ENCODE assay signal across 21 cellular contexts in genomic region chr1:42170779-42171621, GRCh38. TPM values are rescaled to one million over a fixed set of nuclear protein-coding genes. Genes with fewer than 3 reads are reported as not detected.
DNase-seq lines count a peak whose midpoint lies in the region; ATAC-seq, FAIRE-seq and TF ChIP-seq lines count a peak whose summit lies in the region.
"Had no signal": no experiment of that assay in that cellular context is flagged by ENCODE, and none has a peak within 500 bp of the region (broad histone marks: within the 10 kb centered on the region; RNA-seq: fewer than 3 reads in every experiment).

No MANE protein-coding gene starts in this region.

- H4K20me1 ChIP-seq in astrocyte (ENCODE audit: insufficient read depth, low read length): peaks cover 13% of the 10 kb centered on the region

- no peak overlapping the region for H3K4me3 Mint-ChIP-seq in astrocyte (ENCODE audit: unreplicated experiment)
- H3K4me3 Mint-ChIP-seq: activated naive CD8-positive, alpha-beta T cell treated with anti-CD3 and anti-CD28 coated beads for 36 hours; activated T-cell treated with anti-CD3 and anti-CD28 coated beads, Interleukin-2, amount 50 U/mL, for 24 hours had no signal

- DNase-seq in NCI-H1417 (lab: John Stamatoyannopoulos, UW) (peak in 2 of 3 experiments; percentile 17 to 43), NCI-H1417 treated with DMSO at 0.1 percent for 48 hours (lab: John Stamatoyannopoulos, UW) (no peak), LHCN-M2 (ENCODE audit: low read depth) (peak; percentile 19), astrocyte (ENCODE audit: low read depth) (no peak), myocyte (ENCODE audit: low read depth) (peak; percentile 87), occipital lobe (lab: John Stamatoyannopoulos, UW) (no peak), HUDEP-2 (lab: John Stamatoyannopoulos, UW; ENCODE audit: unreplicated experiment in 76 of 76) (no peak)
- DNase-seq: activated naive CD8-positive, alpha-beta T cell treated with anti-CD3 and anti-CD28 coated beads for 36 hours; activated T-cell treated with anti-CD3 and anti-CD28 coated beads, Interleukin-2, amount 50 U/mL, for 24 hours; C1 segment of cervical spinal cord; caudate nucleus; gastrocnemius medialis; NCI-H146 had no signal

- H3K27ac ChIP-seq in astrocyte (ENCODE audit: low read depth, low read length): no peak overlapping the region
- H3K27ac ChIP-seq: gastrocnemius medialis had no signal

- no peaks in the 10 kb centered on the region for H3K36me3 ChIP-seq in astrocyte (ENCODE audit: insufficient read depth, low read length)
- H3K36me3 ChIP-seq: gastrocnemius medialis had no signal

- FAIRE-seq in astrocyte (lab: Jason Lieb, UNC): no peak
- FAIRE-seq: endometrium, GM12892, K562 had no signal

- peaks cover under 1% of the 10 kb centered on the region for H3K4me1 ChIP-seq in astrocyte (ENCODE audit: insufficient read depth, low read length)

- H3K9me3 ChIP-seq in astrocyte (ENCODE audit: insufficient read depth, low read depth, low read length): no peaks in the 10 kb centered on the region
- H3K9me3 ChIP-seq: gastrocnemius medialis had no signal

- peaks cover 4% of the 10 kb centered on the region for H3K36me3 Mint-ChIP-seq in astrocyte (ENCODE audit: low read depth, unreplicated experiment)
- H3K36me3 Mint-ChIP-seq: activated naive CD8-positive, alpha-beta T cell treated with anti-CD3 and anti-CD28 coated beads for 36 hours had no signal

- H3K4me3 ChIP-seq in astrocyte (ENCODE audit: insufficient read depth, low read depth, low read length): no peak overlapping the region
- H3K4me3 ChIP-seq: gastrocnemius medialis, K562 had no signal

- no peaks in the 10 kb centered on the region for H3K9me3 Mint-ChIP-seq in astrocyte (ENCODE audit: unreplicated experiment)
- H3K9me3 Mint-ChIP-seq: activated naive CD8-positive, alpha-beta T cell treated with anti-CD3 and anti-CD28 coated beads for 36 hours; activated T-cell treated with anti-CD3 and anti-CD28 coated beads, Interleukin-2, amount 50 U/mL, for 24 hours had no signal

- H3K27me3 Mint-ChIP-seq in astrocyte (ENCODE audit: low read depth, unreplicated experiment): no peaks in the 10 kb centered on the region
- H3K27me3 Mint-ChIP-seq: activated naive CD8-positive, alpha-beta T cell treated with anti-CD3 and anti-CD28 coated beads for 36 hours; activated T-cell treated with anti-CD3 and anti-CD28 coated beads, Interleukin-2, amount 50 U/mL, for 24 hours had no signal

- H3K27ac Mint-ChIP-seq in astrocyte (ENCODE audit: unreplicated experiment): peak overlapping the region; percentile 6
- H3K27ac Mint-ChIP-seq: activated naive CD8-positive, alpha-beta T cell treated with anti-CD3 and anti-CD28 coated beads for 36 hours; activated T-cell treated with anti-CD3 and anti-CD28 coated beads, Interleukin-2, amount 50 U/mL, for 24 hours had no signal

- H3K4me1 Mint-ChIP-seq in astrocyte (ENCODE audit: low read depth, unreplicated experiment): peaks cover 28% of the 10 kb centered on the region
- H3K4me1 Mint-ChIP-seq: activated naive CD8-positive, alpha-beta T cell treated with anti-CD3 and anti-CD28 coated beads for 36 hours had no signal

- H3K27me3 ChIP-seq in astrocyte (ENCODE audit: insufficient read depth, low read length): no peaks in the 10 kb centered on the region
- H3K27me3 ChIP-seq: gastrocnemius medialis had no signal

- H3K9ac ChIP-seq in astrocyte (ENCODE audit: low read length): no peak overlapping the region

- H2AFZ ChIP-seq in astrocyte (ENCODE audit: low read depth, low read length): no peak overlapping the region

- no peak overlapping the region for H3K4me2 ChIP-seq in astrocyte (ENCODE audit: low read length)

- no peak for TF ChIP-seq CTCF in astrocyte (IDR thresholded peaks at IDR 0.05; ENCODE audit: insufficient read depth, low read depth, low read length)

- ATAC-seq in GM19324 (IDR thresholded peaks at IDR 0.05; ENCODE audit: low FRiP score, unreplicated experiment): no peak
- ATAC-seq: gastrocnemius medialis, HCT116, K562 had no signal

- no peaks in the 10 kb centered on the region for H3K79me2 ChIP-seq in astrocyte (ENCODE audit: insufficient read depth, low read length)

RNA-seq across cellular contexts. Expression of gene GUCA2A, which starts 6.5 kb away (rescaled TPM):
- total RNA-seq in LHCN-M2 (2014; rRNA removed) (not detected in 2 replicates), astrocyte (not detected in 2 replicates), myocyte (not detected in 2 replicates), occipital lobe (not detected)
- polyA plus RNA-seq in LHCN-M2 (2012): not detected
- polyA plus RNA-seq in myocyte (2012): not detected
- total RNA-seq: A172; activated naive CD8-positive, alpha-beta T cell treated with anti-CD3 and anti-CD28 coated beads for 36 hours; K562; SK-MEL-5; temporal lobe had no signal
- polyA plus RNA-seq: K562 had no signal

RNA-seq across cellular contexts. Expression of gene GUCA2B, which starts 17.8 kb away (rescaled TPM):
- total RNA-seq in LHCN-M2 (2014; rRNA removed): not detected in 2 replicates
- polyA plus RNA-seq in LHCN-M2 (2012): not detected
- total RNA-seq in astrocyte: not detected in 2 replicates
- not detected in 2 replicates for total RNA-seq in myocyte
- not detected for polyA plus RNA-seq in myocyte (2012)
- total RNA-seq in occipital lobe: not detected
- total RNA-seq: A172; activated naive CD8-positive, alpha-beta T cell treated with anti-CD3 and anti-CD28 coated beads for 36 hours; K562; SK-MEL-5; temporal lobe had no signal
- polyA plus RNA-seq: K562 had no signal

Comparison
In these comparisons a context has a peak if more than half of its experiments do, and no peak if none do; other contexts are left out.
1. DNase-seq: peak in NCI-H1417 (2 of 3), LHCN-M2 (single experiment) and myocyte (single experiment); none in NCI-H1417 treated with DMSO at 0.1 percent for 48 hours (single experiment), astrocyte (single experiment), occipital lobe (single experiment) and HUDEP-2 (0 of 76).